Comparison of ENCODE assay signal across 13 cellular contexts in genomic region chr18:47926101-47926850, GRCh38. TPM values are rescaled to one million over a fixed set of nuclear protein-coding genes. Genes with fewer than 3 reads are reported as not detected.
A peak's percentile ranks its signal among the peaks of the same experiment; 100 is the strongest.
DNase-seq lines count a peak whose midpoint lies in the region; ATAC-seq, FAIRE-seq and TF ChIP-seq lines count a peak whose summit lies in the region.
"Had no signal": no experiment of that assay in that cellular context is flagged by ENCODE, and none has a peak within 500 bp of the region (broad histone marks: within the 10 kb centered on the region; RNA-seq: fewer than 3 reads in every experiment).

No MANE protein-coding gene starts in this region.

- peak; percentile 64 for FAIRE-seq in K562 (lab: Jason Lieb, UNC)
- no peak for FAIRE-seq in urothelium cell line (lab: Jason Lieb, UNC)
- FAIRE-seq: small intestine had no signal

- 0% methylated on average over 1 of the region's 2 CpGs for WGBS in K562 (ENCODE audit: insufficient coverage, low coverage, missing lambda C conversion rate)

- in situ Hi-C loops in K562 (cut with MboI) = no loop called here

- intact Hi-C loops in OCI-LY7 (cut with micrococcal nuclease; ENCODE audit: unreplicated experiment) (no loop called here), K562 (cut with micrococcal nuclease) (no loop called here)

- no peak overlapping the region for H2AFZ ChIP-seq in OCI-LY7 (ENCODE audit: low read length)
- H2AFZ ChIP-seq in K562 (ENCODE audit: low read depth, low read length) = no peak overlapping the region
- no peak overlapping the region for H2AFZ ChIP-seq in neural progenitor cell (replicated peaks)

- H3K27ac ChIP-seq in OCI-LY7 (ENCODE audit: low read depth, low read length, poor library complexity, severe bottlenecking) (no peak overlapping the region), K562 (ENCODE audit: extremely low read depth, low read depth, low read length) (peak overlapping the region; percentile 49; the same call in 2 of the 3 replicates), neural progenitor cell (peak overlapping the region; percentile 99), Peyer's patch (no peak overlapping the region)
- H3K27ac ChIP-seq: epithelial cell of prostate had no signal

- H3K36me3 ChIP-seq in OCI-LY7 (ENCODE audit: insufficient read depth, low read length) (peaks cover 3% of the 10 kb centered on the region; the same call in 1 of the 2 replicates), K562 (ENCODE audit: control insufficient read depth, insufficient read depth, low read length) (no peaks in the 10 kb centered on the region; the same call in 2 of the 3 replicates), neural progenitor cell (no peaks in the 10 kb centered on the region), Peyer's patch (no peaks in the 10 kb centered on the region)

- 0 out of 2 replicates have a peak overlapping the region, but pooled peaks have one; percentile 16 for H3K4me2 ChIP-seq in OCI-LY7 (ENCODE audit: low read length)
- peak overlapping the region; percentile 12; the same call in 1 of the 2 replicates for H3K4me2 ChIP-seq in K562 (ENCODE audit: insufficient read depth, low read length)
- H3K4me2 ChIP-seq in neural progenitor cell = peak overlapping the region; percentile 97

- no peaks in the 10 kb centered on the region for H3K27me3 Mint-ChIP-seq in activated CD8-positive, alpha-beta memory T cell treated with anti-CD3 and anti-CD28 coated beads, Interleukin-2, amount 10 ng/mL, durations not matched to agents 7 days and 5 days
- no peaks in the 10 kb centered on the region for H3K27me3 Mint-ChIP-seq in neural progenitor cell (ENCODE audit: insufficient read depth, low read depth)

- H3K4me3 ChIP-seq in OCI-LY7 (ENCODE audit: low read depth, low read length, poor library complexity, severe bottlenecking) (no peak overlapping the region), K562 (no peak overlapping the region), neural progenitor cell (peak overlapping the region; percentile 99), Peyer's patch (no peak overlapping the region)

- H3K4me1 Mint-ChIP-seq in activated CD8-positive, alpha-beta memory T cell treated with anti-CD3 and anti-CD28 coated beads, Interleukin-2, amount 10 ng/mL, durations not matched to agents 7 days and 5 days = peaks cover 61% of the 10 kb centered on the region
- H3K4me1 Mint-ChIP-seq in neural progenitor cell = peaks cover 26% of the 10 kb centered on the region

- TF ChIP-seq POLR2A in K562 (conservative IDR thresholded peaks at IDR 0.05) (no peak), Peyer's patch (IDR thresholded peaks at IDR 0.05) (no peak)

- BruUV-seq in OCI-LY7 (replicated peaks; lab: Mats Ljungman, UMichigan) (no TSS peak), K562 (replicated peaks; lab: Mats Ljungman, UMichigan) (no TSS peak)

- ATAC-seq in activated CD8-positive, alpha-beta memory T cell treated with anti-CD3 and anti-CD28 coated beads, Interleukin-2, amount 10 ng/mL, durations not matched to agents 7 days and 5 days = no peak
- ATAC-seq in K562 = no peak

- peaks cover 14% of the 10 kb centered on the region for H3K36me3 Mint-ChIP-seq in activated CD8-positive, alpha-beta memory T cell treated with anti-CD3 and anti-CD28 coated beads, Interleukin-2, amount 10 ng/mL, durations not matched to agents 7 days and 5 days
- H3K36me3 Mint-ChIP-seq in neural progenitor cell = peaks cover 9% of the 10 kb centered on the region

- CTCF ChIA-PET in activated CD8-positive, alpha-beta memory T cell treated with anti-CD3 and anti-CD28 coated beads, Interleukin-2, amount 10 ng/mL, durations not matched to agents 7 days and 5 days (lab: Charles Lee) = no interaction called here
- CTCF ChIA-PET in OCI-LY7 (lab: Charles Lee; ENCODE audit: unreplicated experiment) = no interaction called here
- CTCF ChIA-PET in K562 (lab: Yijun Ruan, JAX; ENCODE audit: low intra/inter-chr PET ratio) = no interaction called here

- H3K27me3 ChIP-seq in K562 (ENCODE audit: control insufficient read depth in 2 of 2, insufficient read depth in 2 of 2, low read length in 2 of 2) = no peaks in the 10 kb centered on the region
- H3K27me3 ChIP-seq in neural progenitor cell = no peaks in the 10 kb centered on the region
- H3K27me3 ChIP-seq in Peyer's patch = no peaks in the 10 kb centered on the region

- no peak overlapping the region for H3K4me3 Mint-ChIP-seq in activated CD8-positive, alpha-beta memory T cell treated with anti-CD3 and anti-CD28 coated beads, Interleukin-2, amount 10 ng/mL, durations not matched to agents 7 days and 5 days
- no peak overlapping the region for H3K4me3 Mint-ChIP-seq in neural progenitor cell

- H3K9ac ChIP-seq in K562 (ENCODE audit: insufficient read depth in 1 of 2, low read depth in 2 of 2, low read length in 2 of 2) (no peak overlapping the region; a peak in 1 of 4 replicates), neural progenitor cell (no peak overlapping the region)

- H3K9me2 ChIP-seq in OCI-LY7 (ENCODE audit: insufficient read depth, low read length) = no peaks in the 10 kb centered on the region

- peaks cover 12% of the 10 kb centered on the region for H3K4me1 ChIP-seq in OCI-LY7 (ENCODE audit: insufficient read depth, low read length, poor library complexity, severe bottlenecking)
- peaks cover 13 to 31% of the 10 kb centered on the region in 2 experiments for H3K4me1 ChIP-seq in K562 (replicated peaks in 1 of 2; ENCODE audit: control insufficient read depth in 2 of 2, insufficient read depth in 2 of 2, low read length in 2 of 2)
- peaks cover 57% of the 10 kb centered on the region for H3K4me1 ChIP-seq in neural progenitor cell
- H3K4me1 ChIP-seq in Peyer's patch = peaks cover 0 to 27% (median 3%) of the 10 kb centered on the region in 4 donors

- POLR2A ChIA-PET in OCI-LY7 (lab: Charles Lee) (interaction anchor here (0.5 to 0.6 kb wide), 2 partner anchors 103 to 1956 kb away, joined by 3 read pairs; no protein-coding TSS in a partner anchor), K562 (lab: Yijun Ruan, JAX) (interaction anchor here (0.7 to 1.0 kb wide), 2 partner anchors 8 to 33 kb away, joined by 3 to 4 read pairs; no protein-coding TSS in a partner anchor)

- H3K27ac Mint-ChIP-seq in activated CD8-positive, alpha-beta memory T cell treated with anti-CD3 and anti-CD28 coated beads, Interleukin-2, amount 10 ng/mL, durations not matched to agents 7 days and 5 days = peak overlapping the region; percentile 33
- H3K27ac Mint-ChIP-seq in neural progenitor cell = no peak overlapping the region

- H3K9me1 ChIP-seq in K562 (ENCODE audit: control insufficient read depth, insufficient read depth, low read length) = no peaks in the 10 kb centered on the region

- peaks cover 69% of the 10 kb centered on the region for H3F3A ChIP-seq in neural progenitor cell (ENCODE audit: low read depth)

- H4K20me1 ChIP-seq in OCI-LY7 (ENCODE audit: insufficient read depth, low read length) (peaks cover 23% of the 10 kb centered on the region), K562 (replicated peaks; ENCODE audit: control insufficient read depth, insufficient read depth, low read length) (peaks cover 10% of the 10 kb centered on the region; the same call in 1 of the 2 replicates), neural progenitor cell (ENCODE audit: low read depth) (peaks cover 87% of the 10 kb centered on the region)

- peaks cover 87% of the 10 kb centered on the region for H3K79me2 ChIP-seq in OCI-LY7 (ENCODE audit: insufficient read depth, low read depth, low read length)
- peaks cover 87% of the 10 kb centered on the region for H3K79me2 ChIP-seq in K562 (ENCODE audit: control insufficient read depth, insufficient read depth, low read length)
- H3K79me2 ChIP-seq in neural progenitor cell (ENCODE audit: low read depth) = peaks cover 90% of the 10 kb centered on the region

- DNase-seq in activated CD8-positive, alpha-beta memory T cell treated with anti-CD3 and anti-CD28 coated beads, Interleukin-2, amount 10 ng/mL, durations not matched to agents 7 days and 5 days = no peak
- no peak for DNase-seq in activated CD8-positive, alpha-beta memory T cell treated with anti-CD3 and anti-CD28 coated beads, Interleukin-2, amount 50 U/mL, for 4 hours
- DNase-seq in OCI-LY7 (ENCODE audit: low spot score) (no peak), K562 (ENCODE audit: extremely low read depth in 1 of 4, low spot score in 3 of 4) (peak in 3 of 4 experiments; percentile 10 to 67 (median 15)), neural progenitor cell (ENCODE audit: low spot score) (peak; percentile 41), Peyer's patch (no peak), urothelium cell line (ENCODE audit: low spot score) (no peak), GM10266 (ENCODE audit: extremely low spot score) (no peak)
- DNase-seq: activated naive CD4-positive, alpha-beta T cell treated with anti-CD3 and anti-CD28 coated beads, Interleukin-2, amount 50 U/mL, for 16 hours; Caco-2; NCI-H1105 treated with DMSO at 0.1 percent for 48 hours; small intestine had no signal

- TF ChIP-seq CTCF in OCI-LY7 (conservative IDR thresholded peaks at IDR 0.05; ENCODE audit: low read length) = no peak
- TF ChIP-seq CTCF in K562 (IDR thresholded peaks at IDR 0.05 in 2 of 3, conservative IDR thresholded peaks at IDR 0.05 in 1 of 3; ENCODE audit: insufficient read depth in 2 of 3, low read depth in 1 of 3, low read length in 3 of 3) = no peak
- TF ChIP-seq CTCF in neural progenitor cell (IDR thresholded peaks at IDR 0.05) = no peak
- no peak for TF ChIP-seq CTCF in Peyer's patch (IDR thresholded peaks at IDR 0.05)
- no peak for TF ChIP-seq CTCF in GM10266 (IDR thresholded peaks at IDR 0.05; ENCODE audit: control insufficient read depth, insufficient read depth, low read depth, missing control alignments)

- H3K9me3 Mint-ChIP-seq in activated CD8-positive, alpha-beta memory T cell treated with anti-CD3 and anti-CD28 coated beads, Interleukin-2, amount 10 ng/mL, durations not matched to agents 7 days and 5 days (ENCODE audit: low read depth) = no peaks in the 10 kb centered on the region
- H3K9me3 Mint-ChIP-seq in neural progenitor cell = peaks cover 6% of the 10 kb centered on the region

- TF ChIP-seq RAD21 in K562 (CRISPR knock-in tag; conservative IDR thresholded peaks at IDR 0.05 in 1 of 2, IDR thresholded peaks at IDR 0.05 in 1 of 2) = no peak

- H3K9me3 ChIP-seq in OCI-LY7 (ENCODE audit: low read length) = no peaks in the 10 kb centered on the region
- no peaks in the 10 kb centered on the region for H3K9me3 ChIP-seq in K562 (replicated peaks; ENCODE audit: control insufficient read depth, insufficient read depth, low read depth, low read length)
- no peaks in the 10 kb centered on the region for H3K9me3 ChIP-seq in neural progenitor cell (ENCODE audit: low read depth)
- no peaks in the 10 kb centered on the region for H3K9me3 ChIP-seq in Peyer's patch
- H3K9me3 ChIP-seq: Caco-2 had no signal

- peak; percentile 61; the same call in 1 of the 2 replicates for TF ChIP-seq EP300 in K562 (IDR thresholded peaks at IDR 0.05; ENCODE audit: low read length)

RNA-seq across cellular contexts. Expression of gene SMAD2, which starts 4.2 kb away (rescaled TPM):
- 100 to 1,000 TPM; 156 to 166 TPM for total RNA-seq in activated CD8-positive, alpha-beta memory T cell treated with anti-CD3 and anti-CD28 coated beads, Interleukin-2, amount 10 ng/mL, durations not matched to agents 7 days and 5 days
- total RNA-seq in OCI-LY7 (2014; rRNA removed; shearing (Covaris generic)) = 40.4 and 46.8 TPM in 2 replicates
- 81.1 and 84.8 TPM in 2 replicates for total RNA-seq in OCI-LY7 (2022)
- total RNA-seq in K562 (2011; cell fraction: chromatin; rRNA removed; ENCODE audit: low replicate concordance) = 38.9 and 78.1 TPM in 2 replicates
- 12.2 and 14.9 TPM in 2 replicates for total RNA-seq in K562 (2011; cell fraction: nucleolus; rRNA removed)
- total RNA-seq in K562 (2011; cell fraction: nucleoplasm; rRNA removed) = 20.8 and 37.4 TPM in 2 replicates
- 23.7 and 24.8 TPM in 2 replicates for total RNA-seq in K562 (2014; rRNA removed)
- 49.4 and 52.6 TPM in 2 replicates for total RNA-seq in K562 (2014; rRNA removed; fragmentation: Illumina TruSeq; extraction: Trizol)
- total RNA-seq in K562 (2015; rRNA removed; fragmentation: Illumina TruSeq; extraction: Trizol) = 43.7 and 45.1 TPM in 2 replicates
- total RNA-seq in K562 (2021) = 45.1 and 49.6 TPM in 2 replicates
- polyA plus RNA-seq in K562 (2011; rRNA removed) = 41.4 and 47.7 TPM in 2 replicates
- polyA plus RNA-seq in K562 (2011; cell fraction: cytosol; rRNA removed) = 16.2 and 29.4 TPM in 2 replicates
- polyA plus RNA-seq in K562 (2011; cell fraction: nucleus; rRNA removed) = 33.2 and 68.9 TPM in 2 replicates
- 26.5 and 30.2 TPM in 2 replicates for polyA plus RNA-seq in K562 (2012)
- polyA plus RNA-seq in K562 (2014; fragmentation: Illumina TruSeq; extraction: Trizol) = 31.7 and 33.7 TPM in 2 replicates
- 10 to 100 TPM in 1 of 2 experiments, 1 to 10 TPM in 1; 9.2 to 16.7 TPM for polyA plus RNA-seq in K562 (2014; fragmentation: Nextera tagmentation; extraction: Ambion mirVana)
- 19.3 and 22.3 TPM in 2 replicates for polyA plus RNA-seq in K562 (2014; rRNA removed)
- 119 and 154 TPM in 2 replicates for polyA minus RNA-seq in K562 (2011; rRNA and poly(A)+ RNA removed)
- polyA minus RNA-seq in K562 (2011; cell fraction: cytosol; rRNA and poly(A)+ RNA removed) = 34.2 and 39.7 TPM in 2 replicates
- polyA minus RNA-seq in K562 (2011; cell fraction: nucleus; rRNA and poly(A)+ RNA removed) = 16.4 and 43.1 TPM in 2 replicates
- total RNA-seq in neural progenitor cell (ENCODE audit: low replicate concordance) = 170 and 233 TPM in 2 replicates
- total RNA-seq in Peyer's patch = 10 to 100 TPM; 26.9 to 53.6 (median 38.6) TPM

Comparison
In these comparisons a context has a peak if more than half of its experiments do, and no peak if none do; other contexts are left out.
1. DNase-seq: peak in K562 (3 of 4) and neural progenitor cell (single experiment); none in activated CD8-positive, alpha-beta memory T cell treated with anti-CD3 and anti-CD28 coated beads, Interleukin-2, amount 10 ng/mL, durations not matched to agents 7 days and 5 days (single experiment), activated CD8-positive, alpha-beta memory T cell treated with anti-CD3 and anti-CD28 coated beads, Interleukin-2, amount 50 U/mL, for 4 hours (single experiment), OCI-LY7 (single experiment), Peyer's patch (0 of 3), urothelium cell line (single experiment) and GM10266 (single experiment).
2. H3K27ac ChIP-seq: peak in K562 (single experiment) and neural progenitor cell (single experiment); none in OCI-LY7 (single experiment) and Peyer's patch (0 of 4).
3. H3K4me2 ChIP-seq: peak in every context shown above with its lines; median percentile 97 in neural progenitor cell; 16 in OCI-LY7; 12 in K562.